In genomic region chr14:29045237-29045636, GRCh38 we compare ENCODE assay signal across 34 cellular contexts.
"Had no signal": no experiment of that assay in that cellular context is flagged by ENCODE, and none has a peak within 500 bp of the region (broad histone marks: within the 10 kb centered on the region; RNA-seq: fewer than 3 reads in every experiment).

No MANE protein-coding gene starts in this region.

- H3K9me3 ChIP-seq: body of pancreas, gastrocnemius medialis had no signal

- DNase-seq: activated CD4-positive, alpha-beta memory T cell treated with anti-CD3 and anti-CD28 coated beads for 36 hours; activated CD4-positive, alpha-beta T cell treated with anti-CD3 and anti-CD28 coated beads for 36 hours; activated CD4-positive, alpha-beta T cell treated with anti-CD3 and anti-CD28 coated beads, Interleukin-2, amount 10 ng/mL, durations not matched to agents 24 days and 14 days; activated CD4-positive, CD25-positive, alpha-beta regulatory T cell; activated CD4-positive, CD25-positive, alpha-beta regulatory T cell treated with anti-CD3 and anti-CD28 coated beads, Interleukin-2, amount 50 U/mL, for 72 hours; activated CD8-positive, alpha-beta memory T cell treated with anti-CD3 and anti-CD28 coated beads, Interleukin-2, amount 10 ng/mL, durations not matched to agents 7 days and 5 days; activated CD8-positive, alpha-beta memory T cell treated with anti-CD3 and anti-CD28 coated beads, Interleukin-2, amount 50 U/mL, for 4 hours; activated CD8-positive, alpha-beta T cell treated with anti-CD3 and anti-CD28 coated beads, Interleukin-2, amount 10 ng/mL, durations not matched to agents 7 days and 5 days; activated effector memory CD4-positive, alpha-beta T cell treated with anti-CD3 and anti-CD28 coated beads, Interleukin-2, amount 50 U/mL, for 16 hours; activated naive CD4-positive, alpha-beta T cell treated with anti-CD3 and anti-CD28 coated beads for 36 hours; activated naive CD8-positive, alpha-beta T cell treated with anti-CD3 and anti-CD28 coated beads for 36 hours; activated naive CD8-positive, alpha-beta T cell treated with anti-CD3 and anti-CD28 coated beads, Interleukin-2, amount 50 U/mL, for 24 hours; activated T-cell treated with anti-CD3 and anti-CD28 coated beads, Interleukin-2, amount 50 U/mL, for 1 hour; activated T-cell treated with anti-CD3 and anti-CD28 coated beads, Interleukin-2, amount 50 U/mL, for 48 hours; adrenal gland; amygdala; aorta; body of pancreas; caudate nucleus; cortex of kidney; dermis blood vessel endothelial cell; effector CD4-positive, alpha-beta T cell; effector memory CD8-positive, alpha-beta T cell; erythroblast; foreskin keratinocyte; gastrocnemius medialis; glutamatergic neuron; heart left ventricle; T-helper 2 cell had no signal

- H3K4me3 Mint-ChIP-seq: activated CD4-positive, alpha-beta memory T cell treated with anti-CD3 and anti-CD28 coated beads for 36 hours; activated CD4-positive, alpha-beta T cell treated with anti-CD3 and anti-CD28 coated beads for 36 hours; activated CD4-positive, alpha-beta T cell treated with anti-CD3 and anti-CD28 coated beads, Interleukin-2, amount 10 ng/mL, durations not matched to agents 24 days and 14 days; activated CD8-positive, alpha-beta memory T cell treated with anti-CD3 and anti-CD28 coated beads, Interleukin-2, amount 10 ng/mL, durations not matched to agents 7 days and 5 days; activated CD8-positive, alpha-beta T cell treated with anti-CD3 and anti-CD28 coated beads, Interleukin-2, amount 10 ng/mL, durations not matched to agents 7 days and 5 days; activated naive CD4-positive, alpha-beta T cell treated with anti-CD3 and anti-CD28 coated beads for 36 hours; activated naive CD4-positive, alpha-beta T cell treated with anti-CD3 and anti-CD28 coated beads, Interleukin-2, amount 50 U/mL, for 24 hours; activated naive CD8-positive, alpha-beta T cell treated with anti-CD3 and anti-CD28 coated beads for 36 hours; activated naive CD8-positive, alpha-beta T cell treated with anti-CD3 and anti-CD28 coated beads, Interleukin-2, amount 50 U/mL, for 24 hours; activated T-helper 1 cell treated with anti-CD3 and anti-CD28 coated beads, Interleukin-12 subunit alpha, Interleukin-12 subunit beta, Interleukin-2, Interleukin-4 antibody, amounts not matched to agents 30 ng/mL and 10 ng/mL and 1 ng/mL, durations not matched to agents 14 hours and 24 hours and 36 hours; effector memory CD8-positive, alpha-beta T cell had no signal

- FAIRE-seq: colon had no signal

- H3K36me3 Mint-ChIP-seq: activated CD4-positive, alpha-beta memory T cell treated with anti-CD3 and anti-CD28 coated beads for 36 hours; activated CD8-positive, alpha-beta memory T cell treated with anti-CD3 and anti-CD28 coated beads, Interleukin-2, amount 10 ng/mL, durations not matched to agents 7 days and 5 days; activated naive CD4-positive, alpha-beta T cell treated with anti-CD3 and anti-CD28 coated beads, Interleukin-2, amount 50 U/mL, for 24 hours; activated naive CD8-positive, alpha-beta T cell treated with anti-CD3 and anti-CD28 coated beads for 36 hours had no signal

- H3K27me3 Mint-ChIP-seq: activated CD4-positive, alpha-beta memory T cell treated with anti-CD3 and anti-CD28 coated beads for 36 hours; activated CD4-positive, alpha-beta T cell treated with anti-CD3 and anti-CD28 coated beads for 36 hours; activated CD4-positive, alpha-beta T cell treated with anti-CD3 and anti-CD28 coated beads, Interleukin-2, amount 10 ng/mL, durations not matched to agents 24 days and 14 days; activated CD8-positive, alpha-beta memory T cell treated with anti-CD3 and anti-CD28 coated beads, Interleukin-2, amount 10 ng/mL, durations not matched to agents 7 days and 5 days; activated naive CD4-positive, alpha-beta T cell treated with anti-CD3 and anti-CD28 coated beads, Interleukin-2, amount 50 U/mL, for 24 hours; activated naive CD8-positive, alpha-beta T cell treated with anti-CD3 and anti-CD28 coated beads for 36 hours; activated naive CD8-positive, alpha-beta T cell treated with anti-CD3 and anti-CD28 coated beads, Interleukin-2, amount 50 U/mL, for 24 hours; effector memory CD8-positive, alpha-beta T cell had no signal

- H3K36me3 ChIP-seq: adrenal gland, esophagus muscularis mucosa, gastrocnemius medialis, heart left ventricle had no signal

- H3K4me1 Mint-ChIP-seq: activated CD4-positive, alpha-beta T cell treated with anti-CD3 and anti-CD28 coated beads for 36 hours; activated CD4-positive, alpha-beta T cell treated with anti-CD3 and anti-CD28 coated beads, Interleukin-2, amount 10 ng/mL, durations not matched to agents 24 days and 14 days; activated CD8-positive, alpha-beta memory T cell treated with anti-CD3 and anti-CD28 coated beads, Interleukin-2, amount 10 ng/mL, durations not matched to agents 7 days and 5 days; activated naive CD4-positive, alpha-beta T cell treated with anti-CD3 and anti-CD28 coated beads, Interleukin-2, amount 50 U/mL, for 24 hours; activated naive CD8-positive, alpha-beta T cell treated with anti-CD3 and anti-CD28 coated beads for 36 hours; activated naive CD8-positive, alpha-beta T cell treated with anti-CD3 and anti-CD28 coated beads, Interleukin-2, amount 50 U/mL, for 24 hours had no signal

- H3K27me3 ChIP-seq: adrenal gland, body of pancreas, esophagus muscularis mucosa, foreskin keratinocyte, gastrocnemius medialis, heart left ventricle had no signal

- ATAC-seq: activated CD4-positive, alpha-beta T cell treated with anti-CD3 and anti-CD28 coated beads for 36 hours; activated CD8-positive, alpha-beta memory T cell treated with anti-CD3 and anti-CD28 coated beads, Interleukin-2, amount 10 ng/mL, durations not matched to agents 7 days and 5 days; activated CD8-positive, alpha-beta T cell treated with anti-CD3 and anti-CD28 coated beads, Interleukin-2, amount 10 ng/mL, durations not matched to agents 7 days and 5 days; activated naive CD8-positive, alpha-beta T cell treated with anti-CD3 and anti-CD28 coated beads, Interleukin-2, amount 50 U/mL, for 24 hours; body of pancreas; effector memory CD8-positive, alpha-beta T cell; foreskin keratinocyte; gastrocnemius medialis; heart left ventricle had no signal

- H3K27ac ChIP-seq: adrenal gland, body of pancreas, esophagus muscularis mucosa, foreskin keratinocyte, gastrocnemius medialis, heart left ventricle had no signal

- H3K4me1 ChIP-seq: adrenal gland, body of pancreas, esophagus muscularis mucosa, foreskin keratinocyte, gastrocnemius medialis, heart left ventricle had no signal

- H3K4me3 ChIP-seq: adrenal gland, body of pancreas, esophagus muscularis mucosa, gastrocnemius medialis, heart left ventricle had no signal

- H3K27ac Mint-ChIP-seq: activated CD4-positive, alpha-beta memory T cell treated with anti-CD3 and anti-CD28 coated beads for 36 hours; activated CD4-positive, alpha-beta T cell treated with anti-CD3 and anti-CD28 coated beads for 36 hours; activated CD4-positive, alpha-beta T cell treated with anti-CD3 and anti-CD28 coated beads, Interleukin-2, amount 10 ng/mL, durations not matched to agents 24 days and 14 days; activated CD8-positive, alpha-beta memory T cell treated with anti-CD3 and anti-CD28 coated beads, Interleukin-2, amount 10 ng/mL, durations not matched to agents 7 days and 5 days; activated CD8-positive, alpha-beta T cell treated with anti-CD3 and anti-CD28 coated beads, Interleukin-2, amount 10 ng/mL, durations not matched to agents 7 days and 5 days; activated naive CD4-positive, alpha-beta T cell treated with anti-CD3 and anti-CD28 coated beads for 36 hours; activated naive CD4-positive, alpha-beta T cell treated with anti-CD3 and anti-CD28 coated beads, Interleukin-2, amount 50 U/mL, for 24 hours; activated naive CD8-positive, alpha-beta T cell treated with anti-CD3 and anti-CD28 coated beads for 36 hours; activated naive CD8-positive, alpha-beta T cell treated with anti-CD3 and anti-CD28 coated beads, Interleukin-2, amount 50 U/mL, for 24 hours; activated T-helper 1 cell treated with anti-CD3 and anti-CD28 coated beads, Interleukin-12 subunit alpha, Interleukin-12 subunit beta, Interleukin-2, Interleukin-4 antibody, amounts not matched to agents 30 ng/mL and 10 ng/mL and 1 ng/mL, durations not matched to agents 14 hours and 24 hours and 36 hours; activated T-helper 2 cell treated with anti-CD3 and anti-CD28 coated beads, Interferon-gamma antibody, Interleukin-2, Interleukin-4, amounts not matched to agents 10 μg/mL and 5 μg/mL and 100 μg/mL, durations not matched to agents 14 hours and 24 hours and 36 hours; effector memory CD8-positive, alpha-beta T cell had no signal
